Comparison of ENCODE assay signal across 18 cellular contexts in genomic region chr18:37460616-37461015, GRCh38.
DNase-seq lines count a peak whose midpoint lies in the region; ATAC-seq and TF ChIP-seq lines count a peak whose summit lies in the region.
"Had no signal": no experiment of that assay in that cellular context is flagged by ENCODE, and none has a peak within 500 bp of the region (broad histone marks: within the 10 kb centered on the region; RNA-seq: fewer than 3 reads in every experiment).

No MANE protein-coding gene starts in this region.

- H3K79me2 ChIP-seq in GM23248 (ENCODE audit: insufficient read depth): no peaks in the 10 kb centered on the region

- H3K27me3 ChIP-seq in GM23248 (replicated peaks; ENCODE audit: insufficient read depth) (peaks cover 18% of the 10 kb centered on the region), left lung (no peaks in the 10 kb centered on the region)

- H3K4me1 ChIP-seq in GM23248 (ENCODE audit: insufficient read depth) (no peaks in the 10 kb centered on the region), left lung (no peaks in the 10 kb centered on the region)

- no peak for TF ChIP-seq CTCF in AG10803 (conservative IDR thresholded peaks at IDR 0.05; ENCODE audit: low read length)
- no peak for TF ChIP-seq CTCF in left lung (IDR thresholded peaks at IDR 0.05)

- H3K4me3 ChIP-seq in AG10803 (ENCODE audit: low read length) (no peak overlapping the region), GM23248 (no peak overlapping the region), left lung (no peak overlapping the region)

- intact Hi-C loops in left lung (cut with DNase I): no loop called here

- no peak overlapping the region for H3K9ac ChIP-seq in GM23248

- H3K9me2 ChIP-seq in GM23248 (ENCODE audit: insufficient read depth): no peaks in the 10 kb centered on the region

- H3K9me3 ChIP-seq in GM23248 (ENCODE audit: low read depth) (no peaks in the 10 kb centered on the region), left lung (no peaks in the 10 kb centered on the region)

- no peak overlapping the region for H3K27ac ChIP-seq in GM23248
- H3K27ac ChIP-seq in left lung: no peak overlapping the region

- H4K20me1 ChIP-seq in GM23248 (ENCODE audit: insufficient read depth): no peaks in the 10 kb centered on the region

- H3F3A ChIP-seq in GM23248 (ENCODE audit: insufficient read depth): no peaks in the 10 kb centered on the region

- H3K36me3 ChIP-seq in GM23248 (ENCODE audit: low read depth): no peaks in the 10 kb centered on the region
- H3K36me3 ChIP-seq in left lung: no peaks in the 10 kb centered on the region

- ATAC-seq in left lung (peak; percentile 32), HG02610 (IDR thresholded peaks at IDR 0.05; ENCODE audit: unreplicated experiment) (no peak), HG03432 (IDR thresholded peaks at IDR 0.05; ENCODE audit: unreplicated experiment) (no peak)
- ATAC-seq: Panc1, SK-N-SH treated with all-trans-retinoic acid at 6 μM for 48 hours, T-cell had no signal

- H3K4me2 ChIP-seq in GM23248 (ENCODE audit: unreplicated experiment): no peak overlapping the region

- in situ Hi-C loops in GM23248 (cut with MboI): no loop called here

- DNase-seq in AG10803 (ENCODE audit: low read depth) (peak; percentile 17), GM23248 (peak; percentile 10), astrocyte of the hippocampus (ENCODE audit: low read depth, low spot score) (peak; percentile 32), left lung (no peak)
- no peak for DNase-seq in stimulated activated naive CD4-positive, alpha-beta T cell (lab: John Stamatoyannopoulos, UW)
- DNase-seq: DMS79 treated with DMSO at 0.1 percent for 48 hours, H7, HFFc6, KG1, NCI-H1092 treated with DMSO at 0.1 percent for 48 hours, NCI-H187, NCI-H510A, NCI-H748 treated with DMSO at 0.1 percent for 48 hours, T-cell had no signal

- H2AFZ ChIP-seq in GM23248: no peak overlapping the region

- 78 to 81% methylated on average over 1 of the region's 1 CpG for WGBS in GM23248 (ENCODE audit: low coverage in 1 of 2, low lambda C conversion rate in 2 of 2, missing lambda C conversion rate in 2 of 2), 2 experiments

Comparison
In these comparisons a context has a peak if more than half of its experiments do, and no peak if none do; other contexts are left out.
1. DNase-seq: peak in AG10803 (single experiment), GM23248 (single experiment) and astrocyte of the hippocampus (single experiment); none in left lung (0 of 2) and stimulated activated naive CD4-positive, alpha-beta T cell (0 of 6).